In the genomic region with DNA sequence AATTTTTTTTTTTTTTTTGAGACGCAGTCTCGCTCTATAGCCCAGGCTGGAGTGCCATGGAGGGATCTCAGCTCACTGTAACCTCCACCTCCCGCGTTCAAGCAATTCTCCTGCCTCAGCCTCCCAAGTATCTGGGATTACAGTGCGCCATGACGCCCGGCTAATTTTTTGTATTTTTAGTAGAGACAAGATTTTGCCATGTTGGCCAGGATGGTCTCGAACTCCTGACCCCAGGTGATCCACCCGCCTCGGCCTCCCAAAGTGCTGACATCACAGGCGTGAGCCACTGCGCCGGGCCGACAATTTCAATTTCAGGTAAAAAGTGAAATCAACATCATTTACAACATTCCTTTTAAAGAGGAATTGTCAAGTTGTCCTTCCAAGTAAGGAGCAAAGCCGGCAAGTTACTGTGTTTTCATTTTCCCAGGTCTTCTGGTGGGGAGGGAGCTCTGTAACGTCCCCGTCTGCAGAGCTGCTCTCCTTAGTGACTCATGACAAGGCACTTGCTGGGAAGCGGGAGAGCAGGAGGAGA, we compare ENCODE assay signal across 1 cellular context.
A peak's percentile ranks its signal among the peaks of the same experiment; 100 is the strongest.
TF ChIP-seq lines count a peak whose summit lies in the region.

No MANE protein-coding gene starts in this region.

TF ChIP-seq in HepG2, 621 proteins besides CTCF, POLR2A, EP300 and RAD21 (continued from another document):
- TF ChIP-seq, protein P1, sequence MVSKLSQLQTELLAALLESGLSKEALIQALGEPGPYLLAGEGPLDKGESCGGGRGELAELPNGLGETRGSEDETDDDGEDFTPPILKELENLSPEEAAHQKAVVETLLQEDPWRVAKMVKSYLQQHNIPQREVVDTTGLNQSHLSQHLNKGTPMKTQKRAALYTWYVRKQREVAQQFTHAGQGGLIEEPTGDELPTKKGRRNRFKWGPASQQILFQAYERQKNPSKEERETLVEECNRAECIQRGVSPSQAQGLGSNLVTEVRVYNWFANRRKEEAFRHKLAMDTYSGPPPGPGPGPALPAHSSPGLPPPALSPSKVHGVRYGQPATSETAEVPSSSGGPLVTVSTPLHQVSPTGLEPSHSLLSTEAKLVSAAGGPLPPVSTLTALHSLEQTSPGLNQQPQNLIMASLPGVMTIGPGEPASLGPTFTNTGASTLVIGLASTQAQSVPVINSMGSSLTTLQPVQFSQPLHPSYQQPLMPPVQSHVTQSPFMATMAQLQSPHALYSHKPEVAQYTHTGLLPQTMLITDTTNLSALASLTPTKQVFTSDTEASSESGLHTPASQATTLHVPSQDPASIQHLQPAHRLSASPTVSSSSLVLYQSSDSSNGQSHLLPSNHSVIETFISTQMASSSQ (IDR thresholded peaks at IDR 0.05; ENCODE audit: low read depth): no peak
- TF ChIP-seq, protein P1 (CRISPR knock-in tag; IDR thresholded peaks at IDR 0.05; ENCODE audit: borderline replicate concordance): no peak
- TF ChIP-seq IRF2 (CRISPR knock-in tag; IDR thresholded peaks at IDR 0.05) (peak; percentile 73), ZNF644 (CRISPR knock-in tag; IDR thresholded peaks at IDR 0.05; ENCODE audit: low read depth) (no peak), FLYWCH1 (CRISPR knock-in tag; IDR thresholded peaks at IDR 0.05) (0 out of 2 replicates have a peak, but pooled peaks have one; percentile 24), ZBTB20 (CRISPR knock-in tag; IDR thresholded peaks at IDR 0.05; ENCODE audit: borderline replicate concordance, low read depth) (no peak), ZBTB38 (CRISPR knock-in tag; IDR thresholded peaks at IDR 0.05) (no peak; the same call in 1 of the 2 replicates), DNMT1 (CRISPR knock-in tag; IDR thresholded peaks at IDR 0.05) (no peak), POLR2AphosphoS2 (IDR thresholded peaks at IDR 0.05; ENCODE audit: low read depth, low read length) (no peak), MAX (IDR thresholded peaks at IDR 0.05) (no peak), ZNF224 (CRISPR knock-in tag; IDR thresholded peaks at IDR 0.05) (0 out of 2 replicates have a peak, but pooled peaks have one; percentile 22), EEA1 (CRISPR knock-in tag; IDR thresholded peaks at IDR 0.05; ENCODE audit: borderline replicate concordance) (0 out of 2 replicates have a peak, but pooled peaks have one; percentile 7), UBTF (CRISPR knock-in tag; IDR thresholded peaks at IDR 0.05) (no peak), PAF1 (CRISPR knock-in tag; IDR thresholded peaks at IDR 0.05) (no peak), BORCS8-MEF2B (CRISPR knock-in tag; IDR thresholded peaks at IDR 0.05) (0 out of 2 replicates have a peak, but pooled peaks have one; percentile 38), HDAC1 (CRISPR knock-in tag; IDR thresholded peaks at IDR 0.05) (no peak), RFXAP (CRISPR knock-in tag; IDR thresholded peaks at IDR 0.05; ENCODE audit: borderline replicate concordance) (peak; percentile 64; the same call in 1 of the 2 replicates), ZUFSP (CRISPR knock-in tag; IDR thresholded peaks at IDR 0.05; ENCODE audit: borderline replicate concordance) (no peak), JUN (CRISPR knock-in tag; IDR thresholded peaks at IDR 0.05) (no peak), SKI (IDR thresholded peaks at IDR 0.05; ENCODE audit: partially characterized antibody) (no peak), RXRB (CRISPR knock-in tag; IDR thresholded peaks at IDR 0.05; ENCODE audit: borderline replicate concordance) (no peak), SMARCE1 (IDR thresholded peaks at IDR 0.05; ENCODE audit: borderline replicate concordance) (no peak), MYNN (CRISPR knock-in tag; IDR thresholded peaks at IDR 0.05; ENCODE audit: low read depth) (no peak), RFX5 (IDR thresholded peaks at IDR 0.05; ENCODE audit: low read depth, low read length) (peak; percentile 97), ZNF607 (CRISPR knock-in tag; IDR thresholded peaks at IDR 0.05; ENCODE audit: borderline replicate concordance) (no peak), DNMT3B (CRISPR knock-in tag; conservative IDR thresholded peaks at IDR 0.05) (no peak)
- TF ChIP-seq, protein P2, sequence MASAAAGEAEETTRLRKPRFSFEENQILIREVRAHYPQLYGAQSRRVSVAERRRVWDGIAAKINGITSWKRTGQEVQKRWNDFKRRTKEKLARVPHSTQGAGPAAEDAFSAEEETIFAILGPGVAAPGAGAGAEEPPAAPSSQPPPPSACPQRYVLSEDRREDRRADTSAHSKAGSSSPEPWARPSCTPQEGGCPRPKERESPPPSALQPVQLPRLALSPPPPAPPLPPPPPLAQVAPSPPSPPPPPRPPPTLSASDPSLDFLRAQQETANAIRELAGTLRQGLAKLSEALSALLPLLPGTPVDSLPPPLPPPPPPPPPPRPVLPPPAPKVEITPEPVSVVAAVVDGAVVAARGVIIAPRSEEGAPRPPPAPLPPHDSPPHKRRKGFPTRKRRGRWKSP (CRISPR knock-in tag; IDR thresholded peaks at IDR 0.05): 0 out of 2 replicates have a peak, but pooled peaks have one; percentile 14
- TF ChIP-seq, protein P3, sequence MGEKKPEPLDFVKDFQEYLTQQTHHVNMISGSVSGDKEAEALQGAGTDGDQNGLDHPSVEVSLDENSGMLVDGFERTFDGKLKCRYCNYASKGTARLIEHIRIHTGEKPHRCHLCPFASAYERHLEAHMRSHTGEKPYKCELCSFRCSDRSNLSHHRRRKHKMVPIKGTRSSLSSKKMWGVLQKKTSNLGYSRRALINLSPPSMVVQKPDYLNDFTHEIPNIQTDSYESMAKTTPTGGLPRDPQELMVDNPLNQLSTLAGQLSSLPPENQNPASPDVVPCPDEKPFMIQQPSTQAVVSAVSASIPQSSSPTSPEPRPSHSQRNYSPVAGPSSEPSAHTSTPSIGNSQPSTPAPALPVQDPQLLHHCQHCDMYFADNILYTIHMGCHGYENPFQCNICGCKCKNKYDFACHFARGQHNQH (CRISPR knock-in tag; IDR thresholded peaks at IDR 0.05): 0 out of 2 replicates have a peak, but pooled peaks have one; percentile 29
